In genomic region chr9:100111235-100111634, GRCh38 we compare ENCODE assay signal across 9 cellular contexts. TPM values are rescaled to one million over a fixed set of nuclear protein-coding genes. Genes with fewer than 3 reads are reported as not detected.
DNase-seq lines count a peak whose midpoint lies in the region; ATAC-seq and TF ChIP-seq lines count a peak whose summit lies in the region.
"Had no signal": no experiment of that assay in that cellular context is flagged by ENCODE, and none has a peak within 500 bp of the region (broad histone marks: within the 10 kb centered on the region; RNA-seq: fewer than 3 reads in every experiment).

No MANE protein-coding gene starts in this region.

- no peaks in the 10 kb centered on the region for H3K27me3 Mint-ChIP-seq in naive thymus-derived CD4-positive, alpha-beta T cell
- H3K27me3 Mint-ChIP-seq: dendritic cell treated with granulocyte-macrophage colony-stimulating factor and Interleukin-4, amounts not matched to agents 40 ng/mL and 50 ng/mL, for 4 days had no signal

- peak; percentile 26 for ATAC-seq in naive thymus-derived CD4-positive, alpha-beta T cell
- ATAC-seq in GM21723 (IDR thresholded peaks at IDR 0.05; ENCODE audit: unreplicated experiment) (no peak), HG03432 (IDR thresholded peaks at IDR 0.05; ENCODE audit: unreplicated experiment) (no peak)

- peaks cover 0 to 17% (median 8%) of the 10 kb centered on the region in 7 donors for H3K4me1 Mint-ChIP-seq in naive thymus-derived CD4-positive, alpha-beta T cell

- no peaks in the 10 kb centered on the region for H3K27me3 ChIP-seq in BE2C
- no peaks in the 10 kb centered on the region for H3K27me3 ChIP-seq in naive thymus-derived CD4-positive, alpha-beta T cell (ENCODE audit: control insufficient read depth in 2 of 2, insufficient read depth in 2 of 2, low read length in 2 of 2)

- DNase-seq in BE2C = peak; percentile 29
- peak; percentile 31 for DNase-seq in NCI-H2196 treated with DMSO at 0.1 percent for 48 hours (lab: John Stamatoyannopoulos, UW; ENCODE audit: unreplicated experiment)
- DNase-seq in epithelial cell of proximal tubule (ENCODE audit: low read depth) = peak; percentile 86
- no peak for DNase-seq in naive thymus-derived CD4-positive, alpha-beta T cell
- no peak for DNase-seq in DMS53 treated with DMSO at 0.1 percent for 48 hours (lab: John Stamatoyannopoulos, UW; ENCODE audit: unreplicated experiment)
- no peak for DNase-seq in NCI-H1417 (lab: John Stamatoyannopoulos, UW)

- H3K4me3 ChIP-seq in BE2C (ENCODE audit: low read depth, low read length) = no peak overlapping the region
- no peak overlapping the region for H3K4me3 ChIP-seq in epithelial cell of proximal tubule (ENCODE audit: low read depth, low read length)
- no peak overlapping the region for H3K4me3 ChIP-seq in naive thymus-derived CD4-positive, alpha-beta T cell (ENCODE audit: low read length)

- peaks cover 0 to 4% (median 0%) of the 10 kb centered on the region in 11 donors for H3K9me3 Mint-ChIP-seq in naive thymus-derived CD4-positive, alpha-beta T cell
- H3K9me3 Mint-ChIP-seq: dendritic cell treated with granulocyte-macrophage colony-stimulating factor and Interleukin-4, amounts not matched to agents 40 ng/mL and 50 ng/mL, for 4 days had no signal

- no peak overlapping the region for H3K4me3 Mint-ChIP-seq in naive thymus-derived CD4-positive, alpha-beta T cell
- H3K4me3 Mint-ChIP-seq: dendritic cell treated with granulocyte-macrophage colony-stimulating factor and Interleukin-4, amounts not matched to agents 40 ng/mL and 50 ng/mL, for 4 days had no signal

- peaks cover 33% of the 10 kb centered on the region for H3K36me3 ChIP-seq in BE2C
- peaks cover 0 to 22% (median 9%) of the 10 kb centered on the region in 3 experiments for H3K36me3 ChIP-seq in naive thymus-derived CD4-positive, alpha-beta T cell (ENCODE audit: control insufficient read depth in 2 of 3, insufficient read depth in 3 of 3, low read length in 3 of 3)

- POLR2A ChIA-PET in naive thymus-derived CD4-positive, alpha-beta T cell (lab: Charles Lee) = no interaction called here

- H3K36me3 Mint-ChIP-seq in naive thymus-derived CD4-positive, alpha-beta T cell = peaks cover 0 to 29% (median 6%) of the 10 kb centered on the region in 5 donors

- CTCF ChIA-PET in naive thymus-derived CD4-positive, alpha-beta T cell (lab: Charles Lee) = no interaction called here

- intact Hi-C loops in naive thymus-derived CD4-positive, alpha-beta T cell (cut with micrococcal nuclease) = no loop called here

- no peak overlapping the region for H3K27ac Mint-ChIP-seq in naive thymus-derived CD4-positive, alpha-beta T cell
- H3K27ac Mint-ChIP-seq: dendritic cell treated with granulocyte-macrophage colony-stimulating factor and Interleukin-4, amounts not matched to agents 40 ng/mL and 50 ng/mL, for 4 days had no signal

- no peaks in the 10 kb centered on the region for H3K9me3 ChIP-seq in BE2C
- no peaks in the 10 kb centered on the region for H3K9me3 ChIP-seq in naive thymus-derived CD4-positive, alpha-beta T cell (ENCODE audit: control insufficient read depth in 2 of 3, low read length in 3 of 3)

- TF ChIP-seq CTCF in BE2C (IDR thresholded peaks at IDR 0.05; ENCODE audit: low read depth, low read length) (no peak), epithelial cell of proximal tubule (conservative IDR thresholded peaks at IDR 0.05; ENCODE audit: low read depth, low read length) (no peak)

- H3K4me1 ChIP-seq in BE2C = no peaks in the 10 kb centered on the region
- no peaks in the 10 kb centered on the region for H3K4me1 ChIP-seq in naive thymus-derived CD4-positive, alpha-beta T cell (ENCODE audit: control insufficient read depth in 2 of 2, insufficient read depth in 2 of 2, low read length in 2 of 2)

- H3K27ac ChIP-seq in naive thymus-derived CD4-positive, alpha-beta T cell (ENCODE audit: low read depth, low read length) = no peak overlapping the region

RNA-seq across cellular contexts. Expression of gene INVS, which starts 12.2 kb away (rescaled TPM):
- polyA plus RNA-seq in BE2C (2012; ENCODE audit: insufficient read depth, insufficient read length, low read depth) = 4.8 TPM
- total RNA-seq in epithelial cell of proximal tubule = 9.1 and 12.7 TPM in 2 replicates
- total RNA-seq in naive thymus-derived CD4-positive, alpha-beta T cell = 10 to 100 TPM; 15.0 to 20.8 (median 20.6) TPM
- polyA plus RNA-seq in naive thymus-derived CD4-positive, alpha-beta T cell = 10 to 100 TPM in 1 of 2 donors, 1 to 10 TPM in 1; 6.2 to 10.2 TPM

RNA-seq across cellular contexts. Expression of gene ERP44, which starts 12.4 kb away (rescaled TPM):
- polyA plus RNA-seq in BE2C (2012; ENCODE audit: insufficient read depth, insufficient read length, low read depth) = 15.0 TPM
- 7.8 and 9.8 TPM in 2 replicates for total RNA-seq in epithelial cell of proximal tubule
- 10 to 100 TPM in 4 of 5 experiments, 1 to 10 TPM in 1; 9.8 to 19.5 (median 15.2) TPM for total RNA-seq in naive thymus-derived CD4-positive, alpha-beta T cell
- polyA plus RNA-seq in naive thymus-derived CD4-positive, alpha-beta T cell = 10 to 100 TPM; 29.8 to 38.2 TPM

Comparison
In these comparisons a context has a peak if more than half of its experiments do, and no peak if none do; other contexts are left out.
1. DNase-seq: peak in BE2C (single experiment), NCI-H2196 treated with DMSO at 0.1 percent for 48 hours (single experiment) and epithelial cell of proximal tubule (single experiment); none in naive thymus-derived CD4-positive, alpha-beta T cell (0 of 9), DMS53 treated with DMSO at 0.1 percent for 48 hours (single experiment) and NCI-H1417 (0 of 3).